Comparison of ENCODE assay signal across 17 cellular contexts in the genomic region with DNA sequence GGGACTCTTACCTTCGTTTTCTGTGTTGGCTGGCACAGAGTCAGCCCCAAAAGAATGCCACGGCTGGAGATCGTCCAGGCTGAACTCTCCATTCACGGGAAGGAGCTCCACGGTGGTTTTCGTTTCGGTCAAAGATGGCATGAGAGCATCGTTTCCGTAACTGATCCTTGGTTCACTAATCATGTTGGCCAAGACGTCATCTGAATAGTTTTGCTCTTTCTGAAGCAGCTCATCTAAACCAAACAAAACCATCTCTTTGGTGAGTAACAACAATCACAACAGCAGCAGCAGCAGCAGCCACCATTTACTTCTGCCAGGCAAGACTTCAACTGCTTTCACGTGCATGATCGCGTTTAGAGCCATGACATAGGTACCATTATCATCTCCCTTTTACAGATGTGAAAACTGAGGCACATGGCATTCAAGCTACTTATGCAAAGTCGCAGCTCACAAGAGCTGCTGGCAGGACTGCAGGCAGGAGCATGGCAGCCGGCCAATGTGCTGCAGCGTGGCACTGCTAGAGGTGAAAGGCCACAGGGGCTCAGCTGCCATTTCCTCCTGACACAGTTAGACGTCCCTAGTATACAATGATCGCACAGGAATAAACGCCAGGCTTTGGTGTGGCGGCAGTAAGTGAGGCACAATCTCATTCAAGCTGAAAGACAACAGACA.
A peak's percentile ranks its signal among the peaks of the same experiment; 100 is the strongest.
DNase-seq lines count a peak whose midpoint lies in the region; ATAC-seq and TF ChIP-seq lines count a peak whose summit lies in the region.
"Had no signal": no experiment of that assay in that cellular context is flagged by ENCODE, and none has a peak within 500 bp of the region (broad histone marks: within the 10 kb centered on the region; RNA-seq: fewer than 3 reads in every experiment).

No MANE protein-coding gene starts in this region.

- CTCF ChIA-PET in activated CD8-positive, alpha-beta memory T cell treated with anti-CD3 and anti-CD28 coated beads, Interleukin-2, amount 10 ng/mL, durations not matched to agents 7 days and 5 days (lab: Charles Lee): no interaction called here

- no peaks in the 10 kb centered on the region for H3K9me3 Mint-ChIP-seq in activated CD8-positive, alpha-beta memory T cell treated with anti-CD3 and anti-CD28 coated beads, Interleukin-2, amount 10 ng/mL, durations not matched to agents 7 days and 5 days (ENCODE audit: low read depth)

- intact Hi-C loops in transverse colon (cut with DNase I; ENCODE audit: low total_unique reads): no loop called here

- no peak for TF ChIP-seq EP300 in transverse colon (IDR thresholded peaks at IDR 0.05; ENCODE audit: low read depth)

- WGBS in liver: 66% methylated on average over 20 of the region's 20 CpGs
- WGBS in transverse colon (ENCODE audit: low coverage in 1 of 2), 2 donors: 26 to 78% methylated on average over 4 to 20 of the region's 20 CpGs

- H3K27me3 ChIP-seq in liver (ENCODE audit: control insufficient read depth in 4 of 4, insufficient read depth in 4 of 4, low read length in 3 of 4): no peaks in the 10 kb centered on the region
- no peaks in the 10 kb centered on the region for H3K27me3 ChIP-seq in transverse colon
- H3K27me3 ChIP-seq: ascending aorta, gastrocnemius medialis had no signal

- no peak for TF ChIP-seq POLR2A in transverse colon (IDR thresholded peaks at IDR 0.05)

- no peak overlapping the region for H3K27ac Mint-ChIP-seq in activated CD8-positive, alpha-beta memory T cell treated with anti-CD3 and anti-CD28 coated beads, Interleukin-2, amount 10 ng/mL, durations not matched to agents 7 days and 5 days
- H3K27ac Mint-ChIP-seq: naive thymus-derived CD4-positive, alpha-beta T cell had no signal

- in situ Hi-C loops in transverse colon (cut with MboI; ENCODE audit: low pct_ligation_motif_present in 1 of 4, low pct_unique_long_range_greater_than_20kb in 1 of 4, low sequenced_read_pairs in 3 of 4): no loop called here

- H3K36me3 ChIP-seq in liver (ENCODE audit: control insufficient read depth in 4 of 4, insufficient read depth in 3 of 4, low read depth in 1 of 4, low read length in 3 of 4): no peaks in the 10 kb centered on the region
- no peaks in the 10 kb centered on the region for H3K36me3 ChIP-seq in transverse colon
- H3K36me3 ChIP-seq: ascending aorta, gastrocnemius medialis had no signal

- peaks cover 0 to 18% (median 9%) of the 10 kb centered on the region in 4 donors for H3K4me1 ChIP-seq in liver (ENCODE audit: control insufficient read depth in 4 of 4, insufficient read depth in 4 of 4, low read length in 3 of 4)
- peaks cover 3 to 58% (median 35%) of the 10 kb centered on the region in 4 donors for H3K4me1 ChIP-seq in transverse colon

- no peaks in the 10 kb centered on the region for H3K4me1 Mint-ChIP-seq in activated CD8-positive, alpha-beta memory T cell treated with anti-CD3 and anti-CD28 coated beads, Interleukin-2, amount 10 ng/mL, durations not matched to agents 7 days and 5 days

- H3K9ac ChIP-seq in liver (ENCODE audit: low read depth in 1 of 2, low read length in 2 of 2): no peak overlapping the region

- H3K9me3 ChIP-seq in liver (ENCODE audit: control insufficient read depth in 4 of 4, low read length in 3 of 4) (no peaks in the 10 kb centered on the region), transverse colon (no peaks in the 10 kb centered on the region)
- H3K9me3 ChIP-seq: ascending aorta, gastrocnemius medialis had no signal

- H3K27ac ChIP-seq in liver (ENCODE audit: low read depth in 1 of 2, low read length in 2 of 2) (peak overlapping the region; percentile 55 to 56), transverse colon (peak overlapping the region; percentile 34 to 63 (median 54))
- H3K27ac ChIP-seq: ascending aorta, gastrocnemius medialis had no signal

- H3K27me3 Mint-ChIP-seq in activated CD8-positive, alpha-beta memory T cell treated with anti-CD3 and anti-CD28 coated beads, Interleukin-2, amount 10 ng/mL, durations not matched to agents 7 days and 5 days: no peaks in the 10 kb centered on the region
- H3K27me3 Mint-ChIP-seq: naive thymus-derived CD4-positive, alpha-beta T cell had no signal

- no peak for ATAC-seq in activated CD8-positive, alpha-beta memory T cell treated with anti-CD3 and anti-CD28 coated beads, Interleukin-2, amount 10 ng/mL, durations not matched to agents 7 days and 5 days
- ATAC-seq in HG03378 (IDR thresholded peaks at IDR 0.05; ENCODE audit: unreplicated experiment): no peak
- no peak for ATAC-seq in HG02885 (IDR thresholded peaks at IDR 0.05; ENCODE audit: poor library complexity, unreplicated experiment)
- ATAC-seq: gastrocnemius medialis; naive thymus-derived CD4-positive, alpha-beta T cell had no signal

- H3K4me3 ChIP-seq in liver (ENCODE audit: low read depth in 1 of 3, low read length in 3 of 3): no peak overlapping the region
- no peak overlapping the region for H3K4me3 ChIP-seq in transverse colon
- H3K4me3 ChIP-seq: ascending aorta, gastrocnemius medialis had no signal

- no peak overlapping the region for H3K4me3 Mint-ChIP-seq in activated CD8-positive, alpha-beta memory T cell treated with anti-CD3 and anti-CD28 coated beads, Interleukin-2, amount 10 ng/mL, durations not matched to agents 7 days and 5 days
- H3K4me3 Mint-ChIP-seq: naive thymus-derived CD4-positive, alpha-beta T cell had no signal

- DNase-seq in NCI-H2196 (lab: John Stamatoyannopoulos, UW; ENCODE audit: unreplicated experiment) (peak; percentile 25), NCI-H2196 treated with DMSO at 0.1 percent for 48 hours (lab: John Stamatoyannopoulos, UW; ENCODE audit: unreplicated experiment) (no peak), cerebellar cortex (ENCODE audit: low spot score) (peak; percentile 59), transverse colon (peak; percentile 49)
- DNase-seq in activated CD8-positive, alpha-beta memory T cell treated with anti-CD3 and anti-CD28 coated beads, Interleukin-2, amount 10 ng/mL, durations not matched to agents 7 days and 5 days: no peak
- DNase-seq: 8988T; gastrocnemius medialis; GF-D8; GOT3; islet precursor cell; naive thymus-derived CD4-positive, alpha-beta T cell; NCI-H1048; stimulated activated CD4-positive, alpha-beta T cell treated with anti-CD3 and anti-CD28 coated beads, Interleukin-4, amount 100 ng/mL, for 1 hour had no signal

- no peak for TF ChIP-seq CTCF in liver (IDR thresholded peaks at IDR 0.05; ENCODE audit: low read depth, low read length, missing input control)
- TF ChIP-seq CTCF in transverse colon (IDR thresholded peaks at IDR 0.05): no peak

- peak in 1 of 2 donors; percentile 36 for TF ChIP-seq RAD21 in liver (IDR thresholded peaks at IDR 0.05)

- no peaks in the 10 kb centered on the region for H3K36me3 Mint-ChIP-seq in activated CD8-positive, alpha-beta memory T cell treated with anti-CD3 and anti-CD28 coated beads, Interleukin-2, amount 10 ng/mL, durations not matched to agents 7 days and 5 days

TF ChIP-seq in liver, 16 proteins besides CTCF, POLR2A, EP300 and RAD21 (continues in another document):
- TF ChIP-seq GABPA (IDR thresholded peaks at IDR 0.05 in 1 of 2, conservative IDR thresholded peaks at IDR 0.05 in 1 of 2) (no peak), RXRA (IDR thresholded peaks at IDR 0.05) (peak; percentile 56 to 72), HNF4A (conservative IDR thresholded peaks at IDR 0.05) (peak; percentile 30 to 50), HNF4G (IDR thresholded peaks at IDR 0.05) (no peak), JUND (IDR thresholded peaks at IDR 0.05) (peak in 1 of 2 donors; percentile 6), TAF1 (conservative IDR thresholded peaks at IDR 0.05) (no peak), EGR1 (IDR thresholded peaks at IDR 0.05; ENCODE audit: low read depth in 2 of 2) (no peak)
- TF ChIP-seq, protein P1, sequence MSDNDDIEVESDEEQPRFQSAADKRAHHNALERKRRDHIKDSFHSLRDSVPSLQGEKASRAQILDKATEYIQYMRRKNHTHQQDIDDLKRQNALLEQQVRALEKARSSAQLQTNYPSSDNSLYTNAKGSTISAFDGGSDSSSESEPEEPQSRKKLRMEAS (IDR thresholded peaks at IDR 0.05): peak; percentile 76
- TF ChIP-seq, protein P2, sequence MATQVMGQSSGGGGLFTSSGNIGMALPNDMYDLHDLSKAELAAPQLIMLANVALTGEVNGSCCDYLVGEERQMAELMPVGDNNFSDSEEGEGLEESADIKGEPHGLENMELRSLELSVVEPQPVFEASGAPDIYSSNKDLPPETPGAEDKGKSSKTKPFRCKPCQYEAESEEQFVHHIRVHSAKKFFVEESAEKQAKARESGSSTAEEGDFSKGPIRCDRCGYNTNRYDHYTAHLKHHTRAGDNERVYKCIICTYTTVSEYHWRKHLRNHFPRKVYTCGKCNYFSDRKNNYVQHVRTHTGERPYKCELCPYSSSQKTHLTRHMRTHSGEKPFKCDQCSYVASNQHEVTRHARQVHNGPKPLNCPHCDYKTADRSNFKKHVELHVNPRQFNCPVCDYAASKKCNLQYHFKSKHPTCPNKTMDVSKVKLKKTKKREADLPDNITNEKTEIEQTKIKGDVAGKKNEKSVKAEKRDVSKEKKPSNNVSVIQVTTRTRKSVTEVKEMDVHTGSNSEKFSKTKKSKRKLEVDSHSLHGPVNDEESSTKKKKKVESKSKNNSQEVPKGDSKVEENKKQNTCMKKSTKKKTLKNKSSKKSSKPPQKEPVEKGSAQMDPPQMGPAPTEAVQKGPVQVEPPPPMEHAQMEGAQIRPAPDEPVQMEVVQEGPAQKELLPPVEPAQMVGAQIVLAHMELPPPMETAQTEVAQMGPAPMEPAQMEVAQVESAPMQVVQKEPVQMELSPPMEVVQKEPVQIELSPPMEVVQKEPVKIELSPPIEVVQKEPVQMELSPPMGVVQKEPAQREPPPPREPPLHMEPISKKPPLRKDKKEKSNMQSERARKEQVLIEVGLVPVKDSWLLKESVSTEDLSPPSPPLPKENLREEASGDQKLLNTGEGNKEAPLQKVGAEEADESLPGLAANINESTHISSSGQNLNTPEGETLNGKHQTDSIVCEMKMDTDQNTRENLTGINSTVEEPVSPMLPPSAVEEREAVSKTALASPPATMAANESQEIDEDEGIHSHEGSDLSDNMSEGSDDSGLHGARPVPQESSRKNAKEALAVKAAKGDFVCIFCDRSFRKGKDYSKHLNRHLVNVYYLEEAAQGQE (IDR thresholded peaks at IDR 0.05): no peak
- TF ChIP-seq, protein P3, sequence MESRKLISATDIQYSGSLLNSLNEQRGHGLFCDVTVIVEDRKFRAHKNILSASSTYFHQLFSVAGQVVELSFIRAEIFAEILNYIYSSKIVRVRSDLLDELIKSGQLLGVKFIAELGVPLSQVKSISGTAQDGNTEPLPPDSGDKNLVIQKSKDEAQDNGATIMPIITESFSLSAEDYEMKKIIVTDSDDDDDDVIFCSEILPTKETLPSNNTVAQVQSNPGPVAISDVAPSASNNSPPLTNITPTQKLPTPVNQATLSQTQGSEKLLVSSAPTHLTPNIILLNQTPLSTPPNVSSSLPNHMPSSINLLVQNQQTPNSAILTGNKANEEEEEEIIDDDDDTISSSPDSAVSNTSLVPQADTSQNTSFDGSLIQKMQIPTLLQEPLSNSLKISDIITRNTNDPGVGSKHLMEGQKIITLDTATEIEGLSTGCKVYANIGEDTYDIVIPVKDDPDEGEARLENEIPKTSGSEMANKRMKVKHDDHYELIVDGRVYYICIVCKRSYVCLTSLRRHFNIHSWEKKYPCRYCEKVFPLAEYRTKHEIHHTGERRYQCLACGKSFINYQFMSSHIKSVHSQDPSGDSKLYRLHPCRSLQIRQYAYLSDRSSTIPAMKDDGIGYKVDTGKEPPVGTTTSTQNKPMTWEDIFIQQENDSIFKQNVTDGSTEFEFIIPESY (IDR thresholded peaks at IDR 0.05): no peak

Comparison
In these comparisons a context has a peak if more than half of its experiments do, and no peak if none do; other contexts are left out.
1. DNase-seq: peak in NCI-H2196 (single experiment), cerebellar cortex (single experiment) and transverse colon (single experiment); none in NCI-H2196 treated with DMSO at 0.1 percent for 48 hours (single experiment) and activated CD8-positive, alpha-beta memory T cell treated with anti-CD3 and anti-CD28 coated beads, Interleukin-2, amount 10 ng/mL, durations not matched to agents 7 days and 5 days (single experiment).